In genomic region chr13:50693755-50694154, GRCh38 we compare ENCODE assay signal across 9 cellular contexts.
DNase-seq lines count a peak whose midpoint lies in the region; ATAC-seq, FAIRE-seq and TF ChIP-seq lines count a peak whose summit lies in the region.
"Had no signal": no experiment of that assay in that cellular context is flagged by ENCODE, and none has a peak within 500 bp of the region (broad histone marks: within the 10 kb centered on the region; RNA-seq: fewer than 3 reads in every experiment).

No MANE protein-coding gene starts in this region.

- DNase-seq in GM23338 (ENCODE audit: low spot score) = peak; percentile 13
- no peak for DNase-seq in endodermal cell
- DNase-seq in T-helper 9 cell = no peak
- DNase-seq in MV-4-11 (lab: John Stamatoyannopoulos, UW) = no peak
- DNase-seq in H54 (ENCODE audit: insufficient read length, low spot score) = no peak
- DNase-seq in SIG-M5 treated with dmso at 0.1 percent for 504 hours (lab: John Stamatoyannopoulos, UW; ENCODE audit: unreplicated experiment) = no peak
- DNase-seq: activated CD4-positive, alpha-beta T cell treated with anti-CD3 and anti-CD28 coated beads for 1 hour had no signal

- peak; percentile 91 for ATAC-seq in GM23338

- H3K27me3 ChIP-seq in GM23338 (ENCODE audit: insufficient read depth) (no peaks in the 10 kb centered on the region), endodermal cell (ENCODE audit: control insufficient read depth, insufficient read depth, low read length, poor library complexity, severe bottlenecking) (no peaks in the 10 kb centered on the region), layer of hippocampus (ENCODE audit: control insufficient read depth, insufficient read depth, low read length) (no peaks in the 10 kb centered on the region), skeletal muscle tissue (ENCODE audit: control insufficient read depth in 3 of 3, insufficient read depth in 3 of 3, low read length in 3 of 3) (no peaks in the 10 kb centered on the region)

- H3K4me3 ChIP-seq in GM23338 (no peak overlapping the region), endodermal cell (ENCODE audit: low read length) (no peak overlapping the region), skeletal muscle tissue (ENCODE audit: low read length in 3 of 3) (peak overlapping the region in 1 of 3 donors; percentile 16)

- H3K4me3 Mint-ChIP-seq in GM23338 = no peak overlapping the region
- no peak overlapping the region for H3K4me3 Mint-ChIP-seq in endodermal cell

- no peak overlapping the region for H3K27ac ChIP-seq in GM23338 (ENCODE audit: low read depth)
- H3K27ac ChIP-seq in endodermal cell (ENCODE audit: low read depth, low read length) = peak overlapping the region; percentile 1
- peak overlapping the region; percentile 25 for H3K27ac ChIP-seq in layer of hippocampus (ENCODE audit: low read depth, low read length)
- H3K27ac ChIP-seq in skeletal muscle tissue (ENCODE audit: low read depth, low read length) = peak overlapping the region; percentile 43

- no peak overlapping the region; the same call in 1 of the 2 replicates for H3K4me2 ChIP-seq in GM23338

- no peaks in the 10 kb centered on the region for H3K9me2 ChIP-seq in GM23338 (ENCODE audit: insufficient read depth)

- peaks cover 8% of the 10 kb centered on the region for H3K9me3 ChIP-seq in endodermal cell (ENCODE audit: control insufficient read depth, low read length)
- no peaks in the 10 kb centered on the region for H3K9me3 ChIP-seq in skeletal muscle tissue (ENCODE audit: control insufficient read depth in 3 of 3, low read length in 3 of 3)

- no peak for TF ChIP-seq POLR2A in H54 (IDR thresholded peaks at IDR 0.05; ENCODE audit: low read depth, low read length)

- H3K79me2 ChIP-seq in GM23338 (replicated peaks; ENCODE audit: insufficient read depth) = no peaks in the 10 kb centered on the region

- no peaks in the 10 kb centered on the region for H3F3A ChIP-seq in GM23338 (replicated peaks; ENCODE audit: low read depth)

- H3K4me1 Mint-ChIP-seq in GM23338 (peaks cover 12% of the 10 kb centered on the region), endodermal cell (peaks cover 21% of the 10 kb centered on the region)

- H3K4me1 ChIP-seq in GM23338 (ENCODE audit: insufficient read depth) = peaks cover 11% of the 10 kb centered on the region; the same call in 1 of the 2 replicates
- H3K4me1 ChIP-seq in endodermal cell (ENCODE audit: control insufficient read depth, insufficient read depth, low read length) = no peaks in the 10 kb centered on the region
- H3K4me1 ChIP-seq in skeletal muscle tissue (ENCODE audit: control insufficient read depth in 3 of 3, insufficient read depth in 3 of 3, low read length in 3 of 3) = peaks cover 15 to 25% (median 16%) of the 10 kb centered on the region in 3 donors

- peaks cover 10% of the 10 kb centered on the region for H3K9me3 Mint-ChIP-seq in GM23338
- H3K9me3 Mint-ChIP-seq in endodermal cell = no peaks in the 10 kb centered on the region

- H3K27me3 Mint-ChIP-seq in GM23338 (ENCODE audit: insufficient read depth, low read depth, poor library complexity) (no peaks in the 10 kb centered on the region), endodermal cell (ENCODE audit: insufficient read depth) (peaks cover 14% of the 10 kb centered on the region)

- WGBS in endodermal cell (ENCODE audit: insufficient coverage in 1 of 2, insufficient read length in 1 of 2), 2 experiments = 80 to 91% methylated on average over 1 to 2 of the region's 2 CpGs

- TF ChIP-seq CTCF in GM23338 (conservative IDR thresholded peaks at IDR 0.05; ENCODE audit: low read depth in 2 of 2) (no peak), endodermal cell (conservative IDR thresholded peaks at IDR 0.05) (no peak)

- H3K27ac Mint-ChIP-seq in GM23338 (no peak overlapping the region), endodermal cell (no peak overlapping the region)

- H3K36me3 ChIP-seq in GM23338 (ENCODE audit: insufficient read depth) (no peaks in the 10 kb centered on the region; the same call in 1 of the 2 replicates), endodermal cell (ENCODE audit: control insufficient read depth, insufficient read depth, low read length) (no peaks in the 10 kb centered on the region), skeletal muscle tissue (ENCODE audit: control insufficient read depth in 3 of 3, insufficient read depth in 3 of 3, low read length in 3 of 3) (no peaks in the 10 kb centered on the region)

- no peak for FAIRE-seq in H54 (lab: Jason Lieb, UNC)

- no peaks in the 10 kb centered on the region; the same call in 2 of the 3 replicates for H3K36me3 Mint-ChIP-seq in GM23338 (ENCODE audit: low read depth)
- H3K36me3 Mint-ChIP-seq in endodermal cell (ENCODE audit: low read depth) = no peaks in the 10 kb centered on the region

- H3K9ac ChIP-seq in endodermal cell (ENCODE audit: extremely low read depth, low read length, poor library complexity, severe bottlenecking) = no peak overlapping the region
- peak overlapping the region in 1 of 3 donors; percentile 15 for H3K9ac ChIP-seq in skeletal muscle tissue (ENCODE audit: low read depth in 1 of 3, low read length in 3 of 3)

- no peaks in the 10 kb centered on the region for H4K20me1 ChIP-seq in GM23338 (replicated peaks; ENCODE audit: insufficient read depth)

- H2AFZ ChIP-seq in GM23338 = no peak overlapping the region

TF ChIP-seq in GM23338, 12 proteins besides CTCF, POLR2A, EP300 and RAD21:
- TF ChIP-seq ZNF114 (CRISPR knock-in tag; IDR thresholded peaks at IDR 0.05) = no peak
- no peak for TF ChIP-seq EZH2 (IDR thresholded peaks at IDR 0.05; ENCODE audit: low read depth, unreplicated experiment)
